ENCODE assay signal across 1 cellular context in genomic region chr5:23405316-23406068, GRCh38.
TF ChIP-seq lines count a peak whose summit lies in the region.

No MANE protein-coding gene starts in this region.

TF ChIP-seq in GM23338, 12 proteins besides CTCF, POLR2A, EP300 and RAD21 (continued from another document):
- TF ChIP-seq POLR2AphosphoS5 (IDR thresholded peaks at IDR 0.05; ENCODE audit: low read depth) = no peak
- TF ChIP-seq, protein P1, sequence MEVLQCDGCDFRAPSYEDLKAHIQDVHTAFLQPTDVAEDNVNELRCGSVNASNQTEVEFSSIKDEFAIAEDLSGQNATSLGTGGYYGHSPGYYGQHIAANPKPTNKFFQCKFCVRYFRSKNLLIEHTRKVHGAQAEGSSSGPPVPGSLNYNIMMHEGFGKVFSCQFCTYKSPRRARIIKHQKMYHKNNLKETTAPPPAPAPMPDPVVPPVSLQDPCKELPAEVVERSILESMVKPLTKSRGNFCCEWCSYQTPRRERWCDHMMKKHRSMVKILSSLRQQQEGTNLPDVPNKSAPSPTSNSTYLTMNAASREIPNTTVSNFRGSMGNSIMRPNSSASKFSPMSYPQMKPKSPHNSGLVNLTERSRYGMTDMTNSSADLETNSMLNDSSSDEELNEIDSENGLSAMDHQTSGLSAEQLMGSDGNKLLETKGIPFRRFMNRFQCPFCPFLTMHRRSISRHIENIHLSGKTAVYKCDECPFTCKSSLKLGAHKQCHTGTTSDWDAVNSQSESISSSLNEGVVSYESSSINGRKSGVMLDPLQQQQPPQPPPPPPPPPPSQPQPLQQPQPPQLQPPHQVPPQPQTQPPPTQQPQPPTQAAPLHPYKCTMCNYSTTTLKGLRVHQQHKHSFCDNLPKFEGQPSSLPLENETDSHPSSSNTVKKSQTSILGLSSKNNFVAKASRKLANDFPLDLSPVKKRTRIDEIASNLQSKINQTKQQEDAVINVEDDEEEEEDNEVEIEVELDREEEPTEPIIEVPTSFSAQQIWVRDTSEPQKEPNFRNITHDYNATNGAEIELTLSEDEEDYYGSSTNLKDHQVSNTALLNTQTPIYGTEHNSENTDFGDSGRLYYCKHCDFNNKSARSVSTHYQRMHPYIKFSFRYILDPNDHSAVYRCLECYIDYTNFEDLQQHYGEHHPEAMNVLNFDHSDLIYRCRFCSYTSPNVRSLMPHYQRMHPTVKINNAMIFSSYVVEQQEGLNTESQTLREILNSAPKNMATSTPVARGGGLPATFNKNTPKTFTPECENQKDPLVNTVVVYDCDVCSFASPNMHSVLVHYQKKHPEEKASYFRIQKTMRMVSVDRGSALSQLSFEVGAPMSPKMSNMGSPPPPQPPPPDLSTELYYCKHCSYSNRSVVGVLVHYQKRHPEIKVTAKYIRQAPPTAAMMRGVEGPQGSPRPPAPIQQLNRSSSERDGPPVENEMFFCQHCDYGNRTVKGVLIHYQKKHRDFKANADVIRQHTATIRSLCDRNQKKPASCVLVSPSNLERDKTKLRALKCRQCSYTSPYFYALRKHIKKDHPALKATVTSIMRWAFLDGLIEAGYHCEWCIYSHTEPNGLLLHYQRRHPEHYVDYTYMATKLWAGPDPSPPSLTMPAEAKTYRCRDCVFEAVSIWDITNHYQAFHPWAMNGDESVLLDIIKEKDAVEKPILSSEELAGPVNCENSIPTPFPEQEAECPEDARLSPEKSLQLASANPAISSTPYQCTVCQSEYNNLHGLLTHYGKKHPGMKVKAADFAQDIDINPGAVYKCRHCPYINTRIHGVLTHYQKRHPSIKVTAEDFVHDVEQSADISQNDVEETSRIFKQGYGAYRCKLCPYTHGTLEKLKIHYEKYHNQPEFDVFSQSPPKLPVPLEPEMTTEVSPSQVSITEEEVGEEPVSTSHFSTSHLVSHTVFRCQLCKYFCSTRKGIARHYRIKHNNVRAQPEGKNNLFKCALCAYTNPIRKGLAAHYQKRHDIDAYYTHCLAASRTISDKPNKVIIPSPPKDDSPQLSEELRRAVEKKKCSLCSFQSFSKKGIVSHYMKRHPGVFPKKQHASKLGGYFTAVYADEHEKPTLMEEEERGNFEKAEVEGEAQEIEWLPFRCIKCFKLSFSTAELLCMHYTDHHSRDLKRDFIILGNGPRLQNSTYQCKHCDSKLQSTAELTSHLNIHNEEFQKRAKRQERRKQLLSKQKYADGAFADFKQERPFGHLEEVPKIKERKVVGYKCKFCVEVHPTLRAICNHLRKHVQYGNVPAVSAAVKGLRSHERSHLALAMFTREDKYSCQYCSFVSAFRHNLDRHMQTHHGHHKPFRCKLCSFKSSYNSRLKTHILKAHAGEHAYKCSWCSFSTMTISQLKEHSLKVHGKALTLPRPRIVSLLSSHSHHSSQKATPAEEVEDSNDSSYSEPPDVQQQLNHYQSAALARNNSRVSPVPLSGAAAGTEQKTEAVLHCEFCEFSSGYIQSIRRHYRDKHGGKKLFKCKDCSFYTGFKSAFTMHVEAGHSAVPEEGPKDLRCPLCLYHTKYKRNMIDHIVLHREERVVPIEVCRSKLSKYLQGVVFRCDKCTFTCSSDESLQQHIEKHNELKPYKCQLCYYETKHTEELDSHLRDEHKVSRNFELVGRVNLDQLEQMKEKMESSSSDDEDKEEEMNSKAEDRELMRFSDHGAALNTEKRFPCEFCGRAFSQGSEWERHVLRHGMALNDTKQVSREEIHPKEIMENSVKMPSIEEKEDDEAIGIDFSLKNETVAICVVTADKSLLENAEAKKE (CRISPR knock-in tag; IDR thresholded peaks at IDR 0.05) = no peak
- TF ChIP-seq EZH2phosphoT487 (IDR thresholded peaks at IDR 0.05; ENCODE audit: unreplicated experiment) = no peak
- no peak for TF ChIP-seq CREB1 (CRISPR knock-in tag; IDR thresholded peaks at IDR 0.05; ENCODE audit: low read depth)
